8 cellular contexts compared by ENCODE assay signal in the genomic region with DNA sequence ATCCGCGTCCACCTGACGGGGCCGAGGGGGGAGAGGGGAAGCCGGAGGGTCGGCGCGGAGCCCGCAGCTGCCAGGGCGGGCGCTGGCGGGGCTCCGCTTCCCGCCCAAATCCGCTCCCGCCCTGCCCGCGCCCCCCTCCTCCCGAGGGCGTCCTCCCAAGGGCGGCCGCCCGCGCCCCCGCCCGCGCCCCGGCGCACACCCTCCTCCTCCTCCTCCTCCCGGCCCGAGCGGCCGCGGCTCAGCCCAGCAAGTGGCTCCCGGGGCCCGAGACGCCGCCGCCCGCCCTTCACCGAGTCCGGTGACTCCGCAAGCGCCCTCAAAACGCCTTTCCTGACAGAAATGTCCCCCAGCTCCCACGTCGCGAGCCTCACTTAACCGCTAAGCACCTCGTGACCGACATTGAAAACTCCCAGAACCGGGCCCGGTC. TPM values are rescaled to one million over a fixed set of nuclear protein-coding genes. Genes with fewer than 3 reads are reported as not detected.
DNase-seq lines count a peak whose midpoint lies in the region; ATAC-seq lines count a peak whose summit lies in the region.

No MANE protein-coding gene starts in this region.

- peak overlapping the region; percentile 76 for H3K9ac ChIP-seq in endocrine pancreas (ENCODE audit: control insufficient read depth, insufficient read depth, low read length)

- H3K27ac Mint-ChIP-seq in activated CD4-positive, alpha-beta T cell treated with anti-CD3 and anti-CD28 coated beads, Interleukin-2, amount 10 ng/mL, durations not matched to agents 24 days and 14 days = peak overlapping the region; percentile 100
- H3K27ac Mint-ChIP-seq in stimulated activated memory B cell treated with anti-CD40 and anti-IgM and Interleukin-4, amounts not matched to agents 10 μg/mL and 1 μg/mL and 100 μg/mL, for 72 hours = peak overlapping the region; percentile 98

- no peaks in the 10 kb centered on the region for H3K36me3 ChIP-seq in endocrine pancreas (ENCODE audit: control insufficient read depth, insufficient read depth, low read length)

- H3K27me3 ChIP-seq in endocrine pancreas (ENCODE audit: control insufficient read depth, insufficient read depth, low read length) = no peaks in the 10 kb centered on the region

- peaks cover 41% of the 10 kb centered on the region for H3K36me3 Mint-ChIP-seq in activated CD4-positive, alpha-beta T cell treated with anti-CD3 and anti-CD28 coated beads, Interleukin-2, amount 10 ng/mL, durations not matched to agents 24 days and 14 days (ENCODE audit: low read depth)
- H3K36me3 Mint-ChIP-seq in stimulated activated memory B cell treated with anti-CD40 and anti-IgM and Interleukin-4, amounts not matched to agents 10 μg/mL and 1 μg/mL and 100 μg/mL, for 72 hours = peaks cover 7% of the 10 kb centered on the region

- intact Hi-C loops in activated CD4-positive, alpha-beta T cell treated with anti-CD3 and anti-CD28 coated beads, Interleukin-2, amount 10 ng/mL, durations not matched to agents 24 days and 14 days (cut with micrococcal nuclease) = loop anchor here (1.0 to 5.0 kb wide), 3 partner anchors 37 to 949 kb away; a partner anchor contains a TSS

- no peaks in the 10 kb centered on the region for H3K9me3 ChIP-seq in endocrine pancreas (ENCODE audit: control insufficient read depth, low read length)

- peak; percentile 5 for ATAC-seq in HG03571 (IDR thresholded peaks at IDR 0.05; ENCODE audit: unreplicated experiment)
- ATAC-seq in stimulated activated memory B cell treated with anti-CD40 and anti-IgM and Interleukin-4, amounts not matched to agents 10 μg/mL and 1 μg/mL and 100 μg/mL, for 72 hours = peak; percentile 3
- ATAC-seq in GM19452 (IDR thresholded peaks at IDR 0.05; ENCODE audit: unreplicated experiment) = no peak

- H3K4me3 Mint-ChIP-seq in activated CD4-positive, alpha-beta T cell treated with anti-CD3 and anti-CD28 coated beads, Interleukin-2, amount 10 ng/mL, durations not matched to agents 24 days and 14 days = peak overlapping the region; percentile 97
- peak overlapping the region; percentile 95 for H3K4me3 Mint-ChIP-seq in stimulated activated memory B cell treated with anti-CD40 and anti-IgM and Interleukin-4, amounts not matched to agents 10 μg/mL and 1 μg/mL and 100 μg/mL, for 72 hours

- peaks cover 4% of the 10 kb centered on the region for H3K4me1 ChIP-seq in endocrine pancreas (ENCODE audit: control insufficient read depth, insufficient read depth, low read length)

- H3K4me3 ChIP-seq in endocrine pancreas (ENCODE audit: control insufficient read depth, insufficient read depth, low read length) = peak overlapping the region; percentile 43

- no peaks in the 10 kb centered on the region for H3K27me3 Mint-ChIP-seq in activated CD4-positive, alpha-beta T cell treated with anti-CD3 and anti-CD28 coated beads, Interleukin-2, amount 10 ng/mL, durations not matched to agents 24 days and 14 days
- no peaks in the 10 kb centered on the region for H3K27me3 Mint-ChIP-seq in stimulated activated memory B cell treated with anti-CD40 and anti-IgM and Interleukin-4, amounts not matched to agents 10 μg/mL and 1 μg/mL and 100 μg/mL, for 72 hours

- peak; percentile 52 for DNase-seq in NK-92 treated with Interleukin-12 subunit alpha and Interleukin-12 subunit beta, amount 100 ng/mL, for 24 hours (lab: John Stamatoyannopoulos, UW)
- DNase-seq in NK-92 (lab: John Stamatoyannopoulos, UW; ENCODE audit: unreplicated experiment) (no peak), midbrain (lab: John Stamatoyannopoulos, UW) (peak; percentile 63)
- no peak for DNase-seq in activated CD4-positive, alpha-beta T cell treated with anti-CD3 and anti-CD28 coated beads, Interleukin-2, amount 10 ng/mL, durations not matched to agents 24 days and 14 days

- no peaks in the 10 kb centered on the region for H3K9me3 Mint-ChIP-seq in activated CD4-positive, alpha-beta T cell treated with anti-CD3 and anti-CD28 coated beads, Interleukin-2, amount 10 ng/mL, durations not matched to agents 24 days and 14 days
- H3K9me3 Mint-ChIP-seq in stimulated activated memory B cell treated with anti-CD40 and anti-IgM and Interleukin-4, amounts not matched to agents 10 μg/mL and 1 μg/mL and 100 μg/mL, for 72 hours = no peaks in the 10 kb centered on the region

- H3K4me1 Mint-ChIP-seq in activated CD4-positive, alpha-beta T cell treated with anti-CD3 and anti-CD28 coated beads, Interleukin-2, amount 10 ng/mL, durations not matched to agents 24 days and 14 days = peaks cover 47% of the 10 kb centered on the region
- peaks cover 23% of the 10 kb centered on the region for H3K4me1 Mint-ChIP-seq in stimulated activated memory B cell treated with anti-CD40 and anti-IgM and Interleukin-4, amounts not matched to agents 10 μg/mL and 1 μg/mL and 100 μg/mL, for 72 hours

RNA-seq across cellular contexts. Expression of a gene that starts 0.5 kb away (rescaled TPM):
- 311 and 315 TPM in 2 replicates for total RNA-seq in activated CD4-positive, alpha-beta T cell treated with anti-CD3 and anti-CD28 coated beads, Interleukin-2, amount 10 ng/mL, durations not matched to agents 24 days and 14 days

RNA-seq across cellular contexts. Expression of a gene that starts 37.1 kb away (rescaled TPM):
- total RNA-seq in activated CD4-positive, alpha-beta T cell treated with anti-CD3 and anti-CD28 coated beads, Interleukin-2, amount 10 ng/mL, durations not matched to agents 24 days and 14 days = 33.1 and 33.8 TPM in 2 replicates

Comparison
In these comparisons a context has a peak if more than half of its experiments do, and no peak if none do; other contexts are left out.
1. DNase-seq: peak in NK-92 treated with Interleukin-12 subunit alpha and Interleukin-12 subunit beta, amount 100 ng/mL, for 24 hours (single experiment) and midbrain (single experiment); none in NK-92 (single experiment) and activated CD4-positive, alpha-beta T cell treated with anti-CD3 and anti-CD28 coated beads, Interleukin-2, amount 10 ng/mL, durations not matched to agents 24 days and 14 days (single experiment).